Comparison of ENCODE assay signal across 18 cellular contexts in genomic region chr3:162217603-162218002, GRCh38.
DNase-seq lines count a peak whose midpoint lies in the region; ATAC-seq and TF ChIP-seq lines count a peak whose summit lies in the region.
"Had no signal": no experiment of that assay in that cellular context is flagged by ENCODE, and none has a peak within 500 bp of the region (broad histone marks: within the 10 kb centered on the region; RNA-seq: fewer than 3 reads in every experiment).

No MANE protein-coding gene starts in this region.

- H3K9me3 Mint-ChIP-seq in HFFc6 = no peaks in the 10 kb centered on the region
- H3K9me3 Mint-ChIP-seq: type B pancreatic cell had no signal

- H2BK12ac ChIP-seq in neuronal stem cell (ENCODE audit: low read length) = no peak overlapping the region

- H2AK5ac ChIP-seq in neuronal stem cell (ENCODE audit: low read depth, low read length) = no peak overlapping the region

- H3K36me3 ChIP-seq in neuronal stem cell (replicated peaks in 1 of 2; ENCODE audit: control insufficient read depth in 2 of 2, insufficient read depth in 2 of 2, low read length in 2 of 2) = no peaks in the 10 kb centered on the region
- H3K36me3 ChIP-seq: SJCRH30 had no signal

- no peak overlapping the region; the same call in 1 of the 2 replicates for H3K4me3 Mint-ChIP-seq in HFFc6
- H3K4me3 Mint-ChIP-seq: activated T-helper 17 cell treated with anti-CD3 and anti-CD28 coated beads, Interleukin-2, amount 50 U/mL, for 72 hours; central memory CD8-positive, alpha-beta T cell; stimulated activated naive B cell treated with anti-CD40 and anti-IgM and Interleukin-4, amounts not matched to agents 10 μg/mL and 1 μg/mL and 100 μg/mL, for 72 hours; type B pancreatic cell had no signal

- H3K4me1 ChIP-seq in neuronal stem cell (ENCODE audit: control insufficient read depth in 2 of 2, insufficient read depth in 1 of 2, low read depth in 1 of 2, low read length in 2 of 2) = no peaks in the 10 kb centered on the region
- H3K4me1 ChIP-seq: SJCRH30 had no signal

- DNase-seq in AG04450 (ENCODE audit: low read depth, low spot score) (peak; percentile 13), HFFc6 (peak; percentile 24), fibroblast of peridontal ligament (ENCODE audit: extremely low read depth) (peak; percentile 78), neuronal stem cell (ENCODE audit: low spot score) (no peak), NOMO-1 treated with dmso at 0.1 percent for 144 hours (lab: John Stamatoyannopoulos, UW; ENCODE audit: unreplicated experiment) (no peak), A172 (ENCODE audit: low spot score) (no peak)
- DNase-seq: activated CD4-positive, CD25-positive, alpha-beta regulatory T cell treated with anti-CD3 and anti-CD28 coated beads, Interleukin-2, amount 50 U/mL, for 72 hours; effector CD8-positive, alpha-beta T cell; NCI-H2029; NCI-H510A treated with DMSO at 0.1 percent for 48 hours; SJCRH30; stimulated activated naive B cell treated with anti-CD40 and anti-IgM and Interleukin-4, amounts not matched to agents 10 μg/mL and 1 μg/mL and 100 μg/mL, for 72 hours; T-helper 9 cell had no signal

- no peak overlapping the region for H3K4me2 ChIP-seq in neuronal stem cell (ENCODE audit: insufficient read depth, low read length, poor library complexity, severe bottlenecking)

- no peak overlapping the region for H3K18ac ChIP-seq in neuronal stem cell (ENCODE audit: low read length)

- H3K9me3 ChIP-seq in AG04450 (ENCODE audit: control insufficient read depth, insufficient read depth, low read length) = no peaks in the 10 kb centered on the region
- H3K9me3 ChIP-seq in neuronal stem cell (replicated peaks in 1 of 2; ENCODE audit: control insufficient read depth in 2 of 2, insufficient read depth in 1 of 2, low read depth in 1 of 2, low read length in 2 of 2) = no peaks in the 10 kb centered on the region
- H3K9me3 ChIP-seq: SJCRH30 had no signal

- H3K27ac Mint-ChIP-seq in HFFc6 = peak overlapping the region; percentile 24
- H3K27ac Mint-ChIP-seq: activated T-helper 17 cell treated with anti-CD3 and anti-CD28 coated beads, Interleukin-2, amount 50 U/mL, for 72 hours; stimulated activated naive B cell treated with anti-CD40 and anti-IgM and Interleukin-4, amounts not matched to agents 10 μg/mL and 1 μg/mL and 100 μg/mL, for 72 hours; type B pancreatic cell had no signal

- no peak overlapping the region for H4K91ac ChIP-seq in neuronal stem cell (ENCODE audit: low read depth, low read length, poor library complexity)

- no CpG with 5 or more reads among the region's 2 CpGs for WGBS in neuronal stem cell (ENCODE audit: extremely low coverage in 2 of 2, insufficient read length in 2 of 2, insufficient replicate concordance in 1 of 2), 2 donors

- H2BK120ac ChIP-seq in neuronal stem cell (ENCODE audit: low read depth, low read length) = no peak overlapping the region

- no peaks in the 10 kb centered on the region for H3K27me3 Mint-ChIP-seq in HFFc6 (ENCODE audit: insufficient read depth)
- H3K27me3 Mint-ChIP-seq: activated T-helper 17 cell treated with anti-CD3 and anti-CD28 coated beads, Interleukin-2, amount 50 U/mL, for 72 hours; central memory CD8-positive, alpha-beta T cell; stimulated activated naive B cell treated with anti-CD40 and anti-IgM and Interleukin-4, amounts not matched to agents 10 μg/mL and 1 μg/mL and 100 μg/mL, for 72 hours; type B pancreatic cell had no signal

- ATAC-seq in HG02623 (IDR thresholded peaks at IDR 0.05; ENCODE audit: unreplicated experiment) (no peak), GM19023 (IDR thresholded peaks at IDR 0.05; ENCODE audit: unreplicated experiment) (no peak)
- ATAC-seq: activated T-helper 17 cell treated with anti-CD3 and anti-CD28 coated beads, Interleukin-2, amount 50 U/mL, for 72 hours; stimulated activated naive B cell treated with anti-CD40 and anti-IgM and Interleukin-4, amounts not matched to agents 10 μg/mL and 1 μg/mL and 100 μg/mL, for 72 hours had no signal

- H3K27ac ChIP-seq in AG04450 (ENCODE audit: low read depth, low read length) = no peak overlapping the region
- H3K27ac ChIP-seq in neuronal stem cell (replicated peaks; ENCODE audit: low read length) = no peak overlapping the region
- H3K27ac ChIP-seq: SJCRH30 had no signal

- H4K8ac ChIP-seq in neuronal stem cell (ENCODE audit: low read depth, low read length) = no peak overlapping the region

- H3K14ac ChIP-seq in neuronal stem cell (ENCODE audit: low read length) = no peak overlapping the region

- no peak overlapping the region for H3K4ac ChIP-seq in neuronal stem cell (ENCODE audit: low read length)

- H2BK15ac ChIP-seq in neuronal stem cell (ENCODE audit: low read length) = no peak overlapping the region

- H3K36me3 Mint-ChIP-seq in HFFc6 (ENCODE audit: low read depth) = no peaks in the 10 kb centered on the region
- H3K36me3 Mint-ChIP-seq: stimulated activated naive B cell treated with anti-CD40 and anti-IgM and Interleukin-4, amounts not matched to agents 10 μg/mL and 1 μg/mL and 100 μg/mL, for 72 hours; type B pancreatic cell had no signal

- no peak overlapping the region for H2BK5ac ChIP-seq in neuronal stem cell (ENCODE audit: low read length)

- peaks cover 21% of the 10 kb centered on the region for H3K4me1 Mint-ChIP-seq in HFFc6 (ENCODE audit: low read depth)
- H3K4me1 Mint-ChIP-seq: activated T-helper 17 cell treated with anti-CD3 and anti-CD28 coated beads, Interleukin-2, amount 50 U/mL, for 72 hours; central memory CD8-positive, alpha-beta T cell; stimulated activated naive B cell treated with anti-CD40 and anti-IgM and Interleukin-4, amounts not matched to agents 10 μg/mL and 1 μg/mL and 100 μg/mL, for 72 hours had no signal

- H2AFZ ChIP-seq in neuronal stem cell (ENCODE audit: low read length) = peak overlapping the region; percentile 20

- H3K27me3 ChIP-seq in AG04450 (ENCODE audit: control insufficient read depth, insufficient read depth, low read length) (no peaks in the 10 kb centered on the region), neuronal stem cell (ENCODE audit: control insufficient read depth in 3 of 3, insufficient read depth in 3 of 3, low read depth in 1 of 3, low read length in 3 of 3) (no peaks in the 10 kb centered on the region)
- H3K27me3 ChIP-seq: SJCRH30 had no signal

- no peak overlapping the region for H3K23ac ChIP-seq in neuronal stem cell (ENCODE audit: low read depth, low read length, poor library complexity)

- TF ChIP-seq CTCF in AG04450 (IDR thresholded peaks at IDR 0.05; ENCODE audit: low read depth, low read length) = no peak
- no peak for TF ChIP-seq CTCF in HFFc6 (IDR thresholded peaks at IDR 0.05)

- H3K9ac ChIP-seq in neuronal stem cell (ENCODE audit: low read depth, low read length, poor library complexity) = no peak overlapping the region

- H3K4me3 ChIP-seq in AG04450 (ENCODE audit: low read depth, low read length) (no peak overlapping the region), neuronal stem cell (ENCODE audit: low read length in 2 of 2) (no peak overlapping the region)
- H3K4me3 ChIP-seq: SJCRH30 had no signal

- no peaks in the 10 kb centered on the region for H3K79me1 ChIP-seq in neuronal stem cell (ENCODE audit: low read depth, low read length)

- CTCF ChIA-PET in AG04450 (lab: Charles Lee) = interaction anchor here (1.0 kb wide), 1 partner anchor 11 kb away, joined by 3 read pairs; no protein-coding TSS in a partner anchor

- POLR2A ChIA-PET in AG04450 (lab: Yijun Ruan, JAX) = no interaction called here

Comparison
In these comparisons a context has a peak if more than half of its experiments do, and no peak if none do; other contexts are left out.
1. DNase-seq: peak in AG04450 (single experiment), HFFc6 (single experiment) and fibroblast of peridontal ligament (single experiment); none in neuronal stem cell (single experiment), NOMO-1 treated with dmso at 0.1 percent for 144 hours (single experiment) and A172 (single experiment).